Comparison of ENCODE assay signal across 14 cellular contexts in the genomic region with DNA sequence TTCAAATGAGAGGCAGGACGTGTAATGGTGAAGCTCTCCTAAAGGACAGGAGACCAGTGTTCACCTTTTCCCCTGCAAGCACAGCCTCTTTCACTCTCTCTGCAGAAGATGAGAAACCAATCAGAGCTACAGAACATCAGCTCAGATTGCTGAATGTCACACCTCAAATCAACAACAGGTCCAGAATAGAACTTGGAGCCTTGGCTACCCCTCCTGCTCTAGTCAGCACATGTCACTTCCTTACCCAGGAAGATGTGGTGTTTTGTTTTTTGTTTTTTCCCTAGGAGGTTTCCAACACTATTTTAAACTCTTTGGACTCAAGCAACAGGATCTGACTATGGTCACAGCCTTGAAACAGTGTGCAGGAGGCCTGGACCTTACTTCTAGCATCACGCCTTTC. TPM values are rescaled to one million over a fixed set of nuclear protein-coding genes. Genes with fewer than 3 reads are reported as not detected.
DNase-seq lines count a peak whose midpoint lies in the region; ATAC-seq and TF ChIP-seq lines count a peak whose summit lies in the region.
"Had no signal": no experiment of that assay in that cellular context is flagged by ENCODE, and none has a peak within 500 bp of the region (broad histone marks: within the 10 kb centered on the region; RNA-seq: fewer than 3 reads in every experiment).

No MANE protein-coding gene starts in this region.

- no peak overlapping the region for H3K4me3 ChIP-seq in esophagus (ENCODE audit: low read depth in 1 of 2, low read length in 2 of 2)
- no peak overlapping the region for H3K4me3 ChIP-seq in Caco-2 (ENCODE audit: low read depth, low read length)
- H3K4me3 ChIP-seq: esophagus muscularis mucosa had no signal

- BruUV-seq in Caco-2 (replicated peaks; lab: Mats Ljungman, UMichigan): no TSS peak

- TF ChIP-seq CTCF in CD14-positive monocyte (IDR thresholded peaks at IDR 0.05): no peak
- no peak for TF ChIP-seq CTCF in natural killer cell (IDR thresholded peaks at IDR 0.05)
- no peak for TF ChIP-seq CTCF in Caco-2 (IDR thresholded peaks at IDR 0.05; ENCODE audit: insufficient read depth in 1 of 2, low read depth in 1 of 2, low read length in 1 of 2, severe bottlenecking in 1 of 2, unreplicated experiment in 1 of 2)

- H3K9me3 Mint-ChIP-seq in CD14-positive monocyte (no peaks in the 10 kb centered on the region), natural killer cell (no peaks in the 10 kb centered on the region), Caco-2 (ENCODE audit: unreplicated experiment) (no peaks in the 10 kb centered on the region)

- H3K4me3 Mint-ChIP-seq in CD14-positive monocyte (peak overlapping the region in 1 of 2 donors; percentile 16), T-helper 17 cell (no peak overlapping the region), natural killer cell (no peak overlapping the region), Caco-2 (ENCODE audit: unreplicated experiment) (no peak overlapping the region)

- H3K27me3 Mint-ChIP-seq in CD14-positive monocyte (ENCODE audit: low read depth in 3 of 3): no peaks in the 10 kb centered on the region
- no peaks in the 10 kb centered on the region for H3K27me3 Mint-ChIP-seq in T-helper 17 cell
- H3K27me3 Mint-ChIP-seq in natural killer cell (ENCODE audit: low read depth in 2 of 2): no peaks in the 10 kb centered on the region
- no peaks in the 10 kb centered on the region for H3K27me3 Mint-ChIP-seq in Caco-2 (ENCODE audit: insufficient read depth, unreplicated experiment)
- H3K27me3 Mint-ChIP-seq: progenitor cell of endocrine pancreas had no signal

- H3K4me1 ChIP-seq in esophagus (ENCODE audit: control insufficient read depth in 2 of 2, insufficient read depth in 2 of 2, low read length in 1 of 2) (peaks cover 0 to 2% of the 10 kb centered on the region in 2 donors), Caco-2 (no peaks in the 10 kb centered on the region)

- intact Hi-C loops in CD14-positive monocyte (cut with micrococcal nuclease) (loop anchor here in 1 of 2 donors (2.0 kb wide), 1 partner anchor 15 kb away; no protein-coding TSS in a partner anchor), natural killer cell (cut with micrococcal nuclease) (no loop called here), Caco-2 (cut with micrococcal nuclease; ENCODE audit: unreplicated experiment) (no loop called here)

- POLR2A ChIA-PET in Caco-2 (lab: Charles Lee): no interaction called here

- no peak for DNase-seq in CD14-positive monocyte (ENCODE audit: low spot score)
- DNase-seq in T-helper 17 cell: no peak
- no peak for DNase-seq in natural killer cell
- no peak for DNase-seq in Caco-2
- no peak for DNase-seq in 8988T
- no peak for DNase-seq in D341Med (ENCODE audit: low spot score)
- DNase-seq: DMS 273 treated with DMSO at 0.1 percent for 48 hours; Karpas-422; NCI-H1436 treated with DMSO at 0.1 percent for 48 hours; stimulated activated CD4-positive, alpha-beta T cell treated with anti-CD3 and anti-CD28 coated beads, Interleukin-1b, Interleukin-23, amount 100 ng/mL, for 48 hours had no signal

- H3K27me3 ChIP-seq in esophagus (ENCODE audit: control insufficient read depth in 1 of 2, insufficient read depth in 2 of 2, low read length in 2 of 2) (no peaks in the 10 kb centered on the region), Caco-2 (replicated peaks; ENCODE audit: control insufficient read depth, insufficient read depth, low read length) (no peaks in the 10 kb centered on the region)
- H3K27me3 ChIP-seq: esophagus muscularis mucosa had no signal

- 84 to 87% methylated on average over 2 of the region's 2 CpGs for WGBS in esophagus, 2 donors

- H3K27ac Mint-ChIP-seq in CD14-positive monocyte: peak overlapping the region; percentile 93 to 99 (median 96)
- peak overlapping the region; percentile 80 for H3K27ac Mint-ChIP-seq in T-helper 17 cell
- H3K27ac Mint-ChIP-seq in natural killer cell: peak overlapping the region; percentile 92 to 97
- no peak overlapping the region for H3K27ac Mint-ChIP-seq in Caco-2 (ENCODE audit: unreplicated experiment)
- H3K27ac Mint-ChIP-seq: progenitor cell of endocrine pancreas had no signal

- H3K9me3 ChIP-seq in T-helper 17 cell (ENCODE audit: control insufficient read depth, low read length, poor library complexity, severe bottlenecking) (no peaks in the 10 kb centered on the region), esophagus (ENCODE audit: control insufficient read depth in 2 of 2, insufficient read depth in 1 of 2, low read depth in 1 of 2, low read length in 1 of 2) (no peaks in the 10 kb centered on the region), Caco-2 (no peaks in the 10 kb centered on the region)
- H3K9me3 ChIP-seq: esophagus muscularis mucosa had no signal

- H3K36me3 ChIP-seq in esophagus (ENCODE audit: control insufficient read depth in 2 of 2, insufficient read depth in 2 of 2, low read length in 1 of 2): no peaks in the 10 kb centered on the region
- peaks cover 1% of the 10 kb centered on the region; the same call in 1 of the 2 replicates for H3K36me3 ChIP-seq in Caco-2 (ENCODE audit: control insufficient read depth, insufficient read depth, low read length)

- CTCF ChIA-PET in Caco-2 (lab: Charles Lee): no interaction called here

- peaks cover 77% of the 10 kb centered on the region for H3K4me1 Mint-ChIP-seq in CD14-positive monocyte
- H3K4me1 Mint-ChIP-seq in T-helper 17 cell: peaks cover 36% of the 10 kb centered on the region
- H3K4me1 Mint-ChIP-seq in natural killer cell: peaks cover 50 to 59% of the 10 kb centered on the region in 2 donors
- no peaks in the 10 kb centered on the region for H3K4me1 Mint-ChIP-seq in Caco-2 (ENCODE audit: low read depth, unreplicated experiment)

- ATAC-seq in T-helper 17 cell (no peak), natural killer cell (no peak), HG03439 (IDR thresholded peaks at IDR 0.05; ENCODE audit: unreplicated experiment) (no peak)

- H3K36me3 Mint-ChIP-seq in CD14-positive monocyte (peaks cover 18 to 48% of the 10 kb centered on the region in 2 donors), T-helper 17 cell (ENCODE audit: low read depth) (peaks cover 3% of the 10 kb centered on the region), natural killer cell (peaks cover 8% of the 10 kb centered on the region), Caco-2 (ENCODE audit: insufficient read depth, unreplicated experiment) (peaks cover 39% of the 10 kb centered on the region)

- H3K27ac ChIP-seq in esophagus (ENCODE audit: low read depth in 2 of 2, low read length in 1 of 2): peak overlapping the region; percentile 85 to 88

RNA-seq across cellular contexts. Expression of gene PCBP1, which starts 41.3 kb away (rescaled TPM):
- polyA plus RNA-seq in CD14-positive monocyte (100 to 1,000 TPM; 178 to 194 TPM), esophagus (100 to 1,000 TPM; 314 to 323 TPM)
- total RNA-seq in T-helper 17 cell (100 to 1,000 TPM; 334 to 345 TPM), natural killer cell (100 to 1,000 TPM; 329 to 358 (median 352) TPM), Caco-2 (2022) (308 and 319 TPM in 2 replicates)
